Comparison of ENCODE assay signal across 27 cellular contexts in the genomic region with DNA sequence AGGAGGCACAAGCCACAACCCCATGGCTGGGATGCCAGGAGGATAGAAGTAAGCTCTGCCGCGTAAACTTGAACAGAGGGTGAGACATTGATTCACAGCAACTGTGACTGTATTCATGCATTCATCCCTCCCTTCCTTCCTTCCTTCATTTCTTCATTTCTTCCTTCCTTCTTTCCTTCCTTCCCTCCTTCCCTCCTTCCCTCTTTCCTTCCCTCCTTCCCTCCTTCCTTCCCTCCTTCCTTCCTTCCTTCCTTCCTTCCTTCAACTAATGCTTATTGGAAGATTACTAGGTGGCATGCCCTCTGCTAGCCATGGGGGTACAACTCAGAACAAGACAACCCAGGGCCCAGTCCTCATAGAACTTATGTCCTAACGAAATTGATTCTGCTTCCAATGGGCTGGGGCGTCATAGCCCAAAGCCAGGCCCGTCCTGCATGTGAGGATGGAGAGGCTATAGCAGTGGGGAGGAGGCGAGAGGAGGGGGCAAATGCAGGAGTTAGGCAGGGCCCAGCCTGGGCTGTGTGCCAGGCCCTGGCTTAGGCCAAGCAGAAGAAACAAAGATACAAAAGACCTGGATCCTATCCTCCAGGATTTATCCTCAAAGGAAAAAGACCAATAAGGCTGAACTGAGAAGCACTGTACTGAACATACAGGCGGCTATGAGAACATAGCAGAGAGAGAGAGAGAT.
"Had no signal": no experiment of that assay in that cellular context is flagged by ENCODE, and none has a peak within 500 bp of the region (broad histone marks: within the 10 kb centered on the region; RNA-seq: fewer than 3 reads in every experiment).

No MANE protein-coding gene starts in this region.

- H3K27ac Mint-ChIP-seq: activated CD4-positive, alpha-beta memory T cell treated with anti-CD3 and anti-CD28 coated beads, Interleukin-2, amount 10 ng/mL, durations not matched to agents 7 days and 5 days; activated CD4-positive, alpha-beta T cell treated with anti-CD3 and anti-CD28 coated beads, Interleukin-2, amount 10 ng/mL, durations not matched to agents 7 days and 5 days; activated naive CD4-positive, alpha-beta T cell treated with anti-CD3 and anti-CD28 coated beads, Interleukin-2, amount 50 U/mL, for 24 hours; activated naive CD8-positive, alpha-beta T cell treated with anti-CD3 and anti-CD28 coated beads, Interleukin-2, amount 50 U/mL, for 24 hours; activated T-cell treated with anti-CD3 and anti-CD28 coated beads, Interleukin-2, amount 50 U/mL, for 24 hours; natural killer cell; T-helper 17 cell; type B pancreatic cell had no signal

- DNase-seq: activated CD4-positive, alpha-beta memory T cell treated with anti-CD3 and anti-CD28 coated beads, Interleukin-2, amount 10 ng/mL, durations not matched to agents 7 days and 5 days; activated CD4-positive, alpha-beta T cell treated with anti-CD3 and anti-CD28 coated beads for 1 hour; activated CD4-positive, alpha-beta T cell treated with anti-CD3 and anti-CD28 coated beads, Interleukin-2, amount 10 ng/mL, durations not matched to agents 7 days and 5 days; activated CD8-positive, alpha-beta memory T cell treated with anti-CD3 and anti-CD28 coated beads, Interleukin-2, amount 50 U/mL, for 48 hours; activated naive CD8-positive, alpha-beta T cell treated with anti-CD3 and anti-CD28 coated beads, Interleukin-2, amount 50 U/mL, for 24 hours; activated T-cell treated with anti-CD3 and anti-CD28 coated beads, Interleukin-2, amount 50 U/mL, for 24 hours; dermis blood vessel endothelial cell; effector CD8-positive, alpha-beta T cell; left colon; mammary epithelial cell; natural killer cell; ovary; retina; stimulated activated CD4-positive, alpha-beta T cell treated with anti-CD3 and anti-CD28 coated beads, Interleukin-12 subunit alpha, Interleukin-12 subunit beta, amount 100 ng/mL, for 4 hours; stimulated activated CD4-positive, alpha-beta T cell treated with anti-CD3 and anti-CD28 coated beads, Interleukin-4, amount 100 ng/mL, for 1 hour; stimulated activated naive CD8-positive, alpha-beta T cell treated with anti-CD3 and anti-CD28 coated beads, Interleukin-15, Interleukin-2, amounts not matched to agents 100 U/mL and 50 U/mL, for 24 hours; T-helper 17 cell; T1000 had no signal

- ATAC-seq: activated naive CD8-positive, alpha-beta T cell treated with anti-CD3 and anti-CD28 coated beads, Interleukin-2, amount 50 U/mL, for 24 hours; gastroesophageal sphincter; left colon; natural killer cell; sciatic nerve; stimulated activated naive CD8-positive, alpha-beta T cell treated with anti-CD3 and anti-CD28 coated beads, Interleukin-15, Interleukin-2, amounts not matched to agents 100 U/mL and 50 U/mL, for 24 hours; T-helper 17 cell had no signal

- H3K36me3 ChIP-seq: gastroesophageal sphincter, ovary, prostate gland, vagina had no signal

- H3K4me1 ChIP-seq: prostate gland, vagina had no signal

- H3K27me3 ChIP-seq: gastroesophageal sphincter, hepatocyte, ovary, vagina had no signal

- H3K9me3 Mint-ChIP-seq: activated CD4-positive, alpha-beta memory T cell treated with anti-CD3 and anti-CD28 coated beads, Interleukin-2, amount 10 ng/mL, durations not matched to agents 7 days and 5 days; activated CD4-positive, alpha-beta T cell treated with anti-CD3 and anti-CD28 coated beads, Interleukin-2, amount 10 ng/mL, durations not matched to agents 7 days and 5 days; activated naive CD4-positive, alpha-beta T cell treated with anti-CD3 and anti-CD28 coated beads, Interleukin-2, amount 50 U/mL, for 24 hours; activated naive CD8-positive, alpha-beta T cell treated with anti-CD3 and anti-CD28 coated beads, Interleukin-2, amount 50 U/mL, for 24 hours; activated T-cell treated with anti-CD3 and anti-CD28 coated beads, Interleukin-2, amount 50 U/mL, for 24 hours; natural killer cell; type B pancreatic cell had no signal

- H3K4me3 Mint-ChIP-seq: activated CD4-positive, alpha-beta memory T cell treated with anti-CD3 and anti-CD28 coated beads, Interleukin-2, amount 10 ng/mL, durations not matched to agents 7 days and 5 days; activated CD4-positive, alpha-beta T cell treated with anti-CD3 and anti-CD28 coated beads, Interleukin-2, amount 10 ng/mL, durations not matched to agents 7 days and 5 days; activated naive CD4-positive, alpha-beta T cell treated with anti-CD3 and anti-CD28 coated beads, Interleukin-2, amount 50 U/mL, for 24 hours; activated naive CD8-positive, alpha-beta T cell treated with anti-CD3 and anti-CD28 coated beads, Interleukin-2, amount 50 U/mL, for 24 hours; activated T-cell treated with anti-CD3 and anti-CD28 coated beads, Interleukin-2, amount 50 U/mL, for 24 hours; natural killer cell; T-helper 17 cell; type B pancreatic cell had no signal

- H3K36me3 Mint-ChIP-seq: natural killer cell, type B pancreatic cell had no signal

- H3K27me3 Mint-ChIP-seq: activated CD4-positive, alpha-beta memory T cell treated with anti-CD3 and anti-CD28 coated beads, Interleukin-2, amount 10 ng/mL, durations not matched to agents 7 days and 5 days; activated CD4-positive, alpha-beta T cell treated with anti-CD3 and anti-CD28 coated beads, Interleukin-2, amount 10 ng/mL, durations not matched to agents 7 days and 5 days; activated naive CD4-positive, alpha-beta T cell treated with anti-CD3 and anti-CD28 coated beads, Interleukin-2, amount 50 U/mL, for 24 hours; activated naive CD8-positive, alpha-beta T cell treated with anti-CD3 and anti-CD28 coated beads, Interleukin-2, amount 50 U/mL, for 24 hours; activated T-cell treated with anti-CD3 and anti-CD28 coated beads, Interleukin-2, amount 50 U/mL, for 24 hours; T-helper 17 cell had no signal

- H3K27ac ChIP-seq: epithelial cell of prostate, hepatocyte, ovary, prostate gland, vagina had no signal

- H3K4me1 Mint-ChIP-seq: activated naive CD4-positive, alpha-beta T cell treated with anti-CD3 and anti-CD28 coated beads, Interleukin-2, amount 50 U/mL, for 24 hours; activated naive CD8-positive, alpha-beta T cell treated with anti-CD3 and anti-CD28 coated beads, Interleukin-2, amount 50 U/mL, for 24 hours; natural killer cell had no signal

- H3K4me3 ChIP-seq: gastroesophageal sphincter, hepatocyte, ovary, prostate gland, skin epidermis, vagina had no signal

- H3K9me3 ChIP-seq: gastroesophageal sphincter, ovary, prostate gland, vagina had no signal
